Comparison of ENCODE assay signal across 1 cellular context in the genomic region with DNA sequence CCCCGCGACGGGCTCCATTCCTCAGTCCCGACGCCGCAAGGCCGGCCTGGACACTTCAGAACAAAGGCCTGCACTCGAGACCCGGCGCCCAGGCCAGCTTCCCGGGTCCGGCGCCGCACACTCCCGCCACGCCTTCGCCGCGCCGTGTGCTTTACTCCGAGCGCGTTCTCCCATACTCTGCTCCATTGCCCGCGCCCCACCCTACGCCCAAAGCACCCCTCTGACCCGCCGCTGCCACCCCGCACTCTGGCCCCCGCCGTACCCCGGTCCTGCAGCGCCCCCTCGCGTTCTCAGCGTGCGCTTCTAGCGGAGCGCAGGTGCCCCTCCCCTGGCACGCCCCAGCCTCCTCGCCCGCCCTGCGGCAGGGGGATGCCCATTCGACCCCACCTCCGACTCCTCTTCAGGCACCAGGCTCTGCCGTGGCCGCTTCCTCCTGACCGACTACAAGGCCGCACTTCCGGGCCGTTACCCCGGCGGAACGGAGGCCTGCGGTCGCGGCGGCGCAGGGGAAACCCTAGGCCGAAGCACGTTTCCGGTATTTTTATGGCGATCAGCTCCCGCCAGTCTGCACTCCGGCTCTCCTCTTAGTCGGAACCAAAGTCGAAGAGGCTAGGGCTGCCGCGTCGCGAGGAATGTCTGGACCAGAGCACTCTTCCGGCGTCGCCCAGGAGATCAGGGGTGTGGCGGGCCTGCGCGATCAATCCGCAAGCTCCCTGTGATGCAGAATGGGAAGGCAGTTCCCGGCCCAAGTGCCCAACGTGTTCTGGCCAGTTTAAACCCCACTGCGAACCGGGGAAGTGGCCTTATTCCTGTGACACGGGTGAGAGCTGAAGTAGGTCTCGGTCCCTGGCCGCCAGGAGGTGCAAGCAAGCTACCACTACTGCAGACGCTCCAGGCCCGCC.
TF ChIP-seq lines count a peak whose summit lies in the region.

Gene ZBTB45, minus strand, starts transcription at position 456 of the 902 bp plus-strand sequence. CDS start 2,137 bp downstream, outside the sequence.

TF ChIP-seq in K562, 482 proteins besides CTCF, POLR2A, EP300 and RAD21 (continued from another document and continues in another):
- no peak for TF ChIP-seq DLX4 (CRISPR knock-in tag; IDR thresholded peaks at IDR 0.05)
- peak; percentile 79; the same call in 1 of the 2 replicates for TF ChIP-seq ZNF583 (CRISPR knock-in tag; IDR thresholded peaks at IDR 0.05)
- TF ChIP-seq GABPA (tag; conservative IDR thresholded peaks at IDR 0.05; ENCODE audit: low read depth): peak; percentile 100
- peak; percentile 22; the same call in 1 of the 2 replicates for TF ChIP-seq DPF2 (IDR thresholded peaks at IDR 0.05)
- TF ChIP-seq ZFP36 (IDR thresholded peaks at IDR 0.05; ENCODE audit: low read depth, low read length, partially characterized antibody): peak; percentile 25
- TF ChIP-seq HBP1 (CRISPR knock-in tag; IDR thresholded peaks at IDR 0.05): 0 out of 2 replicates have a peak, but pooled peaks have one; percentile 38
- TF ChIP-seq SREBF2 (CRISPR knock-in tag; IDR thresholded peaks at IDR 0.05): 0 out of 2 replicates have a peak, but pooled peaks have one; percentile 19
- TF ChIP-seq, protein P1, sequence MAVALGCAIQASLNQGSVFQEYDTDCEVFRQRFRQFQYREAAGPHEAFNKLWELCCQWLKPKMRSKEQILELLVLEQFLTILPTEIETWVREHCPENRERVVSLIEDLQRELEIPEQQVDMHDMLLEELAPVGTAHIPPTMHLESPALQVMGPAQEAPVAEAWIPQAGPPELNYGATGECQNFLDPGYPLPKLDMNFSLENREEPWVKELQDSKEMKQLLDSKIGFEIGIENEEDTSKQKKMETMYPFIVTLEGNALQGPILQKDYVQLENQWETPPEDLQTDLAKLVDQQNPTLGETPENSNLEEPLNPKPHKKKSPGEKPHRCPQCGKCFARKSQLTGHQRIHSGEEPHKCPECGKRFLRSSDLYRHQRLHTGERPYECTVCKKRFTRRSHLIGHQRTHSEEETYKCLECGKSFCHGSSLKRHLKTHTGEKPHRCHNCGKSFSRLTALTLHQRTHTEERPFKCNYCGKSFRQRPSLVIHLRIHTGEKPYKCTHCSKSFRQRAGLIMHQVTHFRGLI (CRISPR knock-in tag; IDR thresholded peaks at IDR 0.05): no peak
- TF ChIP-seq, protein P2, sequence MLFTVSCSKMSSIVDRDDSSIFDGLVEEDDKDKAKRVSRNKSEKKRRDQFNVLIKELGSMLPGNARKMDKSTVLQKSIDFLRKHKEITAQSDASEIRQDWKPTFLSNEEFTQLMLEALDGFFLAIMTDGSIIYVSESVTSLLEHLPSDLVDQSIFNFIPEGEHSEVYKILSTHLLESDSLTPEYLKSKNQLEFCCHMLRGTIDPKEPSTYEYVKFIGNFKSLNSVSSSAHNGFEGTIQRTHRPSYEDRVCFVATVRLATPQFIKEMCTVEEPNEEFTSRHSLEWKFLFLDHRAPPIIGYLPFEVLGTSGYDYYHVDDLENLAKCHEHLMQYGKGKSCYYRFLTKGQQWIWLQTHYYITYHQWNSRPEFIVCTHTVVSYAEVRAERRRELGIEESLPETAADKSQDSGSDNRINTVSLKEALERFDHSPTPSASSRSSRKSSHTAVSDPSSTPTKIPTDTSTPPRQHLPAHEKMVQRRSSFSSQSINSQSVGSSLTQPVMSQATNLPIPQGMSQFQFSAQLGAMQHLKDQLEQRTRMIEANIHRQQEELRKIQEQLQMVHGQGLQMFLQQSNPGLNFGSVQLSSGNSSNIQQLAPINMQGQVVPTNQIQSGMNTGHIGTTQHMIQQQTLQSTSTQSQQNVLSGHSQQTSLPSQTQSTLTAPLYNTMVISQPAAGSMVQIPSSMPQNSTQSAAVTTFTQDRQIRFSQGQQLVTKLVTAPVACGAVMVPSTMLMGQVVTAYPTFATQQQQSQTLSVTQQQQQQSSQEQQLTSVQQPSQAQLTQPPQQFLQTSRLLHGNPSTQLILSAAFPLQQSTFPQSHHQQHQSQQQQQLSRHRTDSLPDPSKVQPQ (CRISPR knock-in tag; IDR thresholded peaks at IDR 0.05; ENCODE audit: borderline replicate concordance): no peak
- no peak for TF ChIP-seq ZNF133 (CRISPR knock-in tag; IDR thresholded peaks at IDR 0.05)
- peak; percentile 75 for TF ChIP-seq CBX5 (IDR thresholded peaks at IDR 0.05; ENCODE audit: borderline replicate concordance, low read depth)
- TF ChIP-seq HLTF (IDR thresholded peaks at IDR 0.05): peak; percentile 84
- TF ChIP-seq, protein P3, sequence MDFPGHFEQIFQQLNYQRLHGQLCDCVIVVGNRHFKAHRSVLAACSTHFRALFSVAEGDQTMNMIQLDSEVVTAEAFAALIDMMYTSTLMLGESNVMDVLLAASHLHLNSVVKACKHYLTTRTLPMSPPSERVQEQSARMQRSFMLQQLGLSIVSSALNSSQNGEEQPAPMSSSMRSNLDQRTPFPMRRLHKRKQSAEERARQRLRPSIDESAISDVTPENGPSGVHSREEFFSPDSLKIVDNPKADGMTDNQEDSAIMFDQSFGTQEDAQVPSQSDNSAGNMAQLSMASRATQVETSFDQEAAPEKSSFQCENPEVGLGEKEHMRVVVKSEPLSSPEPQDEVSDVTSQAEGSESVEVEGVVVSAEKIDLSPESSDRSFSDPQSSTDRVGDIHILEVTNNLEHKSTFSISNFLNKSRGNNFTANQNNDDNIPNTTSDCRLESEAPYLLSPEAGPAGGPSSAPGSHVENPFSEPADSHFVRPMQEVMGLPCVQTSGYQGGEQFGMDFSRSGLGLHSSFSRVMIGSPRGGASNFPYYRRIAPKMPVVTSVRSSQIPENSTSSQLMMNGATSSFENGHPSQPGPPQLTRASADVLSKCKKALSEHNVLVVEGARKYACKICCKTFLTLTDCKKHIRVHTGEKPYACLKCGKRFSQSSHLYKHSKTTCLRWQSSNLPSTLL (IDR thresholded peaks at IDR 0.05): no peak
- TF ChIP-seq NEUROD1 (IDR thresholded peaks at IDR 0.05; ENCODE audit: borderline replicate concordance, low read depth, low read length, partially characterized antibody): peak; percentile 75
- TF ChIP-seq, protein P4, sequence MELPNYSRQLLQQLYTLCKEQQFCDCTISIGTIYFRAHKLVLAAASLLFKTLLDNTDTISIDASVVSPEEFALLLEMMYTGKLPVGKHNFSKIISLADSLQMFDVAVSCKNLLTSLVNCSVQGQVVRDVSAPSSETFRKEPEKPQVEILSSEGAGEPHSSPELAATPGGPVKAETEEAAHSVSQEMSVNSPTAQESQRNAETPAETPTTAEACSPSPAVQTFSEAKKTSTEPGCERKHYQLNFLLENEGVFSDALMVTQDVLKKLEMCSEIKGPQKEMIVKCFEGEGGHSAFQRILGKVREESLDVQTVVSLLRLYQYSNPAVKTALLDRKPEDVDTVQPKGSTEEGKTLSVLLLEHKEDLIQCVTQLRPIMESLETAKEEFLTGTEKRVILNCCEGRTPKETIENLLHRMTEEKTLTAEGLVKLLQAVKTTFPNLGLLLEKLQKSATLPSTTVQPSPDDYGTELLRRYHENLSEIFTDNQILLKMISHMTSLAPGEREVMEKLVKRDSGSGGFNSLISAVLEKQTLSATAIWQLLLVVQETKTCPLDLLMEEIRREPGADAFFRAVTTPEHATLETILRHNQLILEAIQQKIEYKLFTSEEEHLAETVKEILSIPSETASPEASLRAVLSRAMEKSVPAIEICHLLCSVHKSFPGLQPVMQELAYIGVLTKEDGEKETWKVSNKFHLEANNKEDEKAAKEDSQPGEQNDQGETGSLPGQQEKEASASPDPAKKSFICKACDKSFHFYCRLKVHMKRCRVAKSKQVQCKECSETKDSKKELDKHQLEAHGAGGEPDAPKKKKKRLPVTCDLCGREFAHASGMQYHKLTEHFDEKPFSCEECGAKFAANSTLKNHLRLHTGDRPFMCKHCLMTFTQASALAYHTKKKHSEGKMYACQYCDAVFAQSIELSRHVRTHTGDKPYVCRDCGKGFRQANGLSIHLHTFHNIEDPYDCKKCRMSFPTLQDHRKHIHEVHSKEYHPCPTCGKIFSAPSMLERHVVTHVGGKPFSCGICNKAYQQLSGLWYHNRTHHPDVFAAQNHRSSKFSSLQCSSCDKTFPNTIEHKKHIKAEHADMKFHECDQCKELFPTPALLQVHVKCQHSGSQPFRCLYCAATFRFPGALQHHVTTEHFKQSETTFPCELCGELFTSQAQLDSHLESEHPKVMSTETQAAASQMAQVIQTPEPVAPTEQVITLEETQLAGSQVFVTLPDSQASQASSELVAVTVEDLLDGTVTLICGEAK (IDR thresholded peaks at IDR 0.05): peak; percentile 100
- TF ChIP-seq, protein P4 (CRISPR knock-in tag; IDR thresholded peaks at IDR 0.05): peak; percentile 56; the same call in 1 of the 2 replicates
- no peak for TF ChIP-seq ZNF707 (CRISPR knock-in tag; conservative IDR thresholded peaks at IDR 0.05)
- TF ChIP-seq, protein P5, sequence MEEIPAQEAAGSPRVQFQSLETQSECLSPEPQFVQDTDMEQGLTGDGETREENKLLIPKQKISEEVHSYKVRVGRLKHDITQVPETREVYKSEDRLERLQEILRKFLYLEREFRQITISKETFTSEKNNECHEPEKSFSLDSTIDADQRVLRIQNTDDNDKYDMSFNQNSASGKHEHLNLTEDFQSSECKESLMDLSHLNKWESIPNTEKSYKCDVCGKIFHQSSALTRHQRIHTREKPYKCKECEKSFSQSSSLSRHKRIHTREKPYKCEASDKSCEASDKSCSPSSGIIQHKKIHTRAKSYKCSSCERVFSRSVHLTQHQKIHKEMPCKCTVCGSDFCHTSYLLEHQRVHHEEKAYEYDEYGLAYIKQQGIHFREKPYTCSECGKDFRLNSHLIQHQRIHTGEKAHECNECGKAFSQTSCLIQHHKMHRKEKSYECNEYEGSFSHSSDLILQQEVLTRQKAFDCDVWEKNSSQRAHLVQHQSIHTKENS (CRISPR knock-in tag; IDR thresholded peaks at IDR 0.05): no peak
- peak; percentile 99 for TF ChIP-seq ZEB2 (IDR thresholded peaks at IDR 0.05)
- no peak for TF ChIP-seq ESRRB (CRISPR knock-in tag; IDR thresholded peaks at IDR 0.05; ENCODE audit: borderline replicate concordance)
- TF ChIP-seq VEZF1 (CRISPR knock-in tag; IDR thresholded peaks at IDR 0.05): peak; percentile 92
- no peak for TF ChIP-seq SREBF1 (IDR thresholded peaks at IDR 0.05; ENCODE audit: borderline replicate concordance, low read depth, low read length)
- peak; percentile 73 for TF ChIP-seq CREB1 (IDR thresholded peaks at IDR 0.05)
- peak; percentile 87 for TF ChIP-seq CREB1 (CRISPR knock-in tag; IDR thresholded peaks at IDR 0.05)
- TF ChIP-seq TGIF2 (CRISPR knock-in tag; IDR thresholded peaks at IDR 0.05): no peak
- peak; percentile 85; the same call in 1 of the 2 replicates for TF ChIP-seq KAT7 (CRISPR knock-in tag; IDR thresholded peaks at IDR 0.05; ENCODE audit: borderline replicate concordance)
